Comparison of ENCODE assay signal across 12 cellular contexts in the genomic region with DNA sequence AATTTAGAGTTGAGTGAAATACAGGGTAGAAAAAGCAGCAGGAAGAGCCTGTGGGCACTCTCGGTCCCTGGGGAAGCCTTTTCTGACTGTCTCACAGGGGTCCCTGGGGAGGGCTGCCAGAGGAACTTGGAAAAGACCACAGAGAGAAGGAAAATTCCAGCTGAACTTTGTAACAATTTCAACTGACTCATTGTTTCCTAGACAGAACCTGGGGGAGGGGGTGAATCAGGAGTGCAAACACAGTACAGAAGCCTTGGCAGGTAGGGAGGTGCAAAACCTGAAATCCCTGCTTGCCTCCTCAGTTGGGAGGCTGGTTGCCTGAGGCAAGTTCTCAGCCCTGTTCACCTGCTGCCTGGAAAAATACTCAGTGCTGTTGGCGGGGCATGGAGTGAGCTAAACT.
A peak's percentile ranks its signal among the peaks of the same experiment; 100 is the strongest.
DNase-seq lines count a peak whose midpoint lies in the region; ATAC-seq, FAIRE-seq and TF ChIP-seq lines count a peak whose summit lies in the region.
"Had no signal": no experiment of that assay in that cellular context is flagged by ENCODE, and none has a peak within 500 bp of the region (broad histone marks: within the 10 kb centered on the region; RNA-seq: fewer than 3 reads in every experiment).

No MANE protein-coding gene starts in this region.

- H2AFZ ChIP-seq in mammary epithelial cell (ENCODE audit: low read depth, low read length): no peak overlapping the region

- CTCF ChIA-PET in mammary epithelial cell (lab: Charles Lee; ENCODE audit: low non-redundant PET): no interaction called here

- TF ChIP-seq CTCF in LNCaP clone FGC (IDR thresholded peaks at IDR 0.05; ENCODE audit: control insufficient read depth, extremely low read depth, insufficient read depth) (no peak), mammary epithelial cell (conservative IDR thresholded peaks at IDR 0.05 in 1 of 2, IDR thresholded peaks at IDR 0.05 in 1 of 2; ENCODE audit: extremely low read depth in 1 of 2, insufficient read depth in 1 of 2, low read depth in 1 of 2, low read length in 2 of 2) (no peak), kidney epithelial cell (IDR thresholded peaks at IDR 0.05; ENCODE audit: insufficient read depth, low read length, poor library complexity, severe bottlenecking) (no peak), D721Med (IDR thresholded peaks at IDR 0.05; ENCODE audit: insufficient read depth, missing control alignments) (no peak)

- ATAC-seq in GM21360 (IDR thresholded peaks at IDR 0.05; ENCODE audit: unreplicated experiment): no peak
- no peak for ATAC-seq in HG02981 (IDR thresholded peaks at IDR 0.05; ENCODE audit: unreplicated experiment)

- dilution Hi-C loops in mammary epithelial cell (cut with HindIII; ENCODE audit: low sequenced_read_pairs): no loop called here

- H3K79me2 ChIP-seq in mammary epithelial cell (ENCODE audit: insufficient read depth, low read length): no peaks in the 10 kb centered on the region

- H3K36me3 ChIP-seq in BLaER1 (no peaks in the 10 kb centered on the region), mammary epithelial cell (ENCODE audit: insufficient read depth, low read length) (no peaks in the 10 kb centered on the region), kidney epithelial cell (ENCODE audit: control insufficient read depth, insufficient read depth, low read length) (peaks cover 2% of the 10 kb centered on the region)

- H3K4me1 ChIP-seq in BLaER1 (peaks cover 56% of the 10 kb centered on the region), mammary epithelial cell (ENCODE audit: insufficient read depth, low read length) (peaks cover 15% of the 10 kb centered on the region)
- H3K4me1 ChIP-seq: pancreas had no signal

- H3K9ac ChIP-seq in BLaER1 (no peak overlapping the region), mammary epithelial cell (ENCODE audit: insufficient read depth, low read length) (no peak overlapping the region)

- H3K27ac ChIP-seq in BLaER1: peak overlapping the region; percentile 11; the same call in 1 of the 2 replicates
- no peak overlapping the region for H3K27ac ChIP-seq in mammary epithelial cell (ENCODE audit: insufficient read depth, low read depth, low read length)
- H3K27ac ChIP-seq: pancreas had no signal

- H3K4me2 ChIP-seq in BLaER1 (peak overlapping the region; percentile 83), mammary epithelial cell (ENCODE audit: insufficient read depth, low read depth, low read length) (peak overlapping the region; percentile 11)

- 47% methylated on average over 2 of the region's 2 CpGs for WGBS in mammary epithelial cell (ENCODE audit: low coverage, missing lambda C conversion rate)

- in situ Hi-C loops in mammary epithelial cell (cut with MboI; ENCODE audit: low sequenced_read_pairs in 2 of 2): no loop called here

- H4K20me1 ChIP-seq in BLaER1 (no peaks in the 10 kb centered on the region), mammary epithelial cell (ENCODE audit: insufficient read depth, low read length) (no peaks in the 10 kb centered on the region)

- peak overlapping the region; percentile 40 for H3K4me3 ChIP-seq in BLaER1
- H3K4me3 ChIP-seq in LNCaP clone FGC (ENCODE audit: low read depth, low read length): no peak overlapping the region
- H3K4me3 ChIP-seq in mammary epithelial cell (replicated peaks in 1 of 3; ENCODE audit: insufficient read depth in 1 of 3, low read depth in 2 of 3, low read length in 3 of 3): no peak overlapping the region
- H3K4me3 ChIP-seq in kidney epithelial cell (ENCODE audit: low read depth, low read length): no peak overlapping the region
- H3K4me3 ChIP-seq: pancreas had no signal

- BruUV-seq in mammary epithelial cell (replicated peaks; lab: Mats Ljungman, UMichigan): no TSS peak

- H3K9me3 ChIP-seq in BLaER1: peaks cover 49% of the 10 kb centered on the region
- H3K9me3 ChIP-seq in mammary epithelial cell (replicated peaks; ENCODE audit: insufficient read depth, low read length): no peaks in the 10 kb centered on the region
- H3K9me3 ChIP-seq: pancreas had no signal

- no peak for FAIRE-seq in D721Med (lab: Jason Lieb, UNC)
- FAIRE-seq: pancreas had no signal

- intact Hi-C loops in mammary epithelial cell (cut with micrococcal nuclease): no loop called here

- H3K27me3 ChIP-seq in BLaER1 (no peaks in the 10 kb centered on the region), mammary epithelial cell (ENCODE audit: insufficient read depth, low read length) (no peaks in the 10 kb centered on the region), kidney epithelial cell (ENCODE audit: control insufficient read depth, insufficient read depth, low read length) (no peaks in the 10 kb centered on the region)
- H3K27me3 ChIP-seq: pancreas had no signal

- DNase-seq in LNCaP clone FGC (ENCODE audit: low read depth) (peak; percentile 65), mammary epithelial cell (peak; percentile 86), kidney epithelial cell (ENCODE audit: low read depth) (peak; percentile 44), D721Med (ENCODE audit: insufficient read length, low spot score) (no peak)
- DNase-seq in effector CD8-positive, alpha-beta T cell (lab: John Stamatoyannopoulos, UW): no peak
- DNase-seq: activated CD4-positive, alpha-beta T cell treated with anti-CD3 and anti-CD28 coated beads for 4 hours; activated T-cell treated with anti-CD3 and anti-CD28 coated beads, Interleukin-2, amount 50 U/mL, for 48 hours; NCI-H2171 treated with DMSO at 0.1 percent for 48 hours; pancreas had no signal

Comparison
In these comparisons a context has a peak if more than half of its experiments do, and no peak if none do; other contexts are left out.
1. DNase-seq: peak in LNCaP clone FGC (single experiment), mammary epithelial cell (single experiment) and kidney epithelial cell (single experiment); none in D721Med (single experiment) and effector CD8-positive, alpha-beta T cell (single experiment).